ENCODE assay signal across 26 cellular contexts in genomic region chr1:54842963-54843362, GRCh38. TPM values are rescaled to one million over a fixed set of nuclear protein-coding genes. Genes with fewer than 3 reads are reported as not detected.
"Had no signal": no experiment of that assay in that cellular context is flagged by ENCODE, and none has a peak within 500 bp of the region (broad histone marks: within the 10 kb centered on the region; RNA-seq: fewer than 3 reads in every experiment).

No MANE protein-coding gene starts in this region.

- DNase-seq: central memory CD4-positive, alpha-beta T cell; cortex of kidney; dorsolateral prefrontal cortex; effector memory CD4-positive, alpha-beta T cell; gastrocnemius medialis; heart right ventricle; hypothalamus; left lung; lower lobe of right lung; midbrain; occipital lobe; retina; right lobe of liver; stimulated activated CD4-positive, alpha-beta T cell treated with anti-CD3 and anti-CD28 coated beads, Interleukin-4, amount 100 ng/mL, for 1 hour; stimulated activated CD8-positive, alpha-beta memory T cell treated with anti-CD3 and anti-CD28 coated beads, Interleukin-4, amount 100 ng/mL, for 48 hours; stimulated activated naive CD8-positive, alpha-beta T cell treated with anti-CD3 and anti-CD28 coated beads, Interleukin-15, Interleukin-2, amounts not matched to agents 100 U/mL and 50 U/mL, for 24 hours; trophoblast cell had no signal

- H3K27me3 ChIP-seq: dorsolateral prefrontal cortex, esophagus muscularis mucosa, gastrocnemius medialis, left lung, right lobe of liver had no signal

- H3K27ac Mint-ChIP-seq: memory B cell; natural killer cell treated with Interleukin-12 subunit alpha and Interleukin-12 subunit beta and Interleukin-15 and Interleukin-18, amount 100 ng/mL, for 72 hours; stimulated activated effector memory CD8-positive, alpha-beta T cell treated with anti-CD3 and anti-CD28 coated beads, Interleukin-12 subunit alpha, Interleukin-12 subunit beta, amount 100 ng/mL, for 72 hours had no signal

- H3K4me3 Mint-ChIP-seq: memory B cell; natural killer cell treated with Interleukin-12 subunit alpha and Interleukin-12 subunit beta and Interleukin-15 and Interleukin-18, amount 100 ng/mL, for 72 hours; stimulated activated effector memory CD8-positive, alpha-beta T cell treated with anti-CD3 and anti-CD28 coated beads, Interleukin-12 subunit alpha, Interleukin-12 subunit beta, amount 100 ng/mL, for 72 hours had no signal

- H3K4me1 ChIP-seq: esophagus muscularis mucosa, gastrocnemius medialis, heart right ventricle, left lung, lower lobe of right lung, parathyroid adenoma, prostate gland had no signal

- H3K4me1 Mint-ChIP-seq: memory B cell; stimulated activated effector memory CD8-positive, alpha-beta T cell treated with anti-CD3 and anti-CD28 coated beads, Interleukin-12 subunit alpha, Interleukin-12 subunit beta, amount 100 ng/mL, for 72 hours had no signal

- H3K36me3 Mint-ChIP-seq: stimulated activated effector memory CD8-positive, alpha-beta T cell treated with anti-CD3 and anti-CD28 coated beads, Interleukin-12 subunit alpha, Interleukin-12 subunit beta, amount 100 ng/mL, for 72 hours had no signal

- H3K27me3 Mint-ChIP-seq: memory B cell; natural killer cell treated with Interleukin-12 subunit alpha and Interleukin-12 subunit beta and Interleukin-15 and Interleukin-18, amount 100 ng/mL, for 72 hours had no signal

- H3K4me3 ChIP-seq: dorsolateral prefrontal cortex, esophagus muscularis mucosa, gastrocnemius medialis, heart right ventricle, left lung, lower lobe of right lung, prostate gland, right lobe of liver, thoracic aorta had no signal

- H3K36me3 ChIP-seq: esophagus muscularis mucosa, gastrocnemius medialis, heart right ventricle, lower lobe of right lung, prostate gland, right lobe of liver, thoracic aorta had no signal

- H3K9me3 Mint-ChIP-seq: natural killer cell treated with Interleukin-12 subunit alpha and Interleukin-12 subunit beta and Interleukin-15 and Interleukin-18, amount 100 ng/mL, for 72 hours; stimulated activated effector memory CD8-positive, alpha-beta T cell treated with anti-CD3 and anti-CD28 coated beads, Interleukin-12 subunit alpha, Interleukin-12 subunit beta, amount 100 ng/mL, for 72 hours had no signal

- H3K27ac ChIP-seq: dorsolateral prefrontal cortex, epithelial cell of prostate, esophagus muscularis mucosa, gastrocnemius medialis, heart right ventricle, left lung, lower lobe of right lung, parathyroid adenoma, prostate gland, right lobe of liver, thoracic aorta had no signal

- H3K9me3 ChIP-seq: gastrocnemius medialis, left lung, lower lobe of right lung, prostate gland, right lobe of liver, thoracic aorta had no signal

RNA-seq across cellular contexts. Expression of gene TTC22, which starts 41.8 kb away (rescaled TPM):
- total RNA-seq: fibroblast of villous mesenchyme had no signal
